ENCODE assay signal across 22 cellular contexts in genomic region chr15:29664406-29664805, GRCh38.
"Had no signal": no experiment of that assay in that cellular context is flagged by ENCODE, and none has a peak within 500 bp of the region (broad histone marks: within the 10 kb centered on the region; RNA-seq: fewer than 3 reads in every experiment).

No MANE protein-coding gene starts in this region.

- H3K4me3 ChIP-seq: colonic mucosa, esophagus squamous epithelium, gastrocnemius medialis, heart right ventricle, left ventricle myocardium inferior, lower lobe of right lung had no signal

- ATAC-seq: effector memory CD8-positive, alpha-beta T cell; esophagus mucosa; gastrocnemius medialis; heart right ventricle; left colon; left lobe of liver; lower lobe of right lung had no signal

- DNase-seq: colonic mucosa; cortex of kidney; effector CD8-positive, alpha-beta T cell; effector memory CD8-positive, alpha-beta T cell; endodermal cell; erythroblast; esophagus squamous epithelium; foreskin fibroblast; foreskin melanocyte; gastrocnemius medialis; glutamatergic neuron; heart right ventricle; hippocampal formation; left colon; left ventricle myocardium inferior; lower lobe of right lung; mesenchymal stem cell; midbrain; naive B cell had no signal

- H3K4me1 ChIP-seq: colonic mucosa, esophagus squamous epithelium, gastrocnemius medialis, heart right ventricle, left ventricle myocardium inferior, lower lobe of right lung had no signal

- H3K36me3 ChIP-seq: colonic mucosa, esophagus squamous epithelium, gastrocnemius medialis, heart right ventricle, left ventricle myocardium inferior, lower lobe of right lung had no signal

- H3K27ac ChIP-seq: colonic mucosa, epithelial cell of prostate, esophagus squamous epithelium, gastrocnemius medialis, heart right ventricle, left ventricle myocardium inferior, lower lobe of right lung had no signal

- H3K27me3 ChIP-seq: colonic mucosa, gastrocnemius medialis had no signal

- H3K9me3 ChIP-seq: colonic mucosa, esophagus squamous epithelium, gastrocnemius medialis, heart right ventricle, left ventricle myocardium inferior, lower lobe of right lung had no signal
